1 cellular context compared by ENCODE assay signal in the genomic region with DNA sequence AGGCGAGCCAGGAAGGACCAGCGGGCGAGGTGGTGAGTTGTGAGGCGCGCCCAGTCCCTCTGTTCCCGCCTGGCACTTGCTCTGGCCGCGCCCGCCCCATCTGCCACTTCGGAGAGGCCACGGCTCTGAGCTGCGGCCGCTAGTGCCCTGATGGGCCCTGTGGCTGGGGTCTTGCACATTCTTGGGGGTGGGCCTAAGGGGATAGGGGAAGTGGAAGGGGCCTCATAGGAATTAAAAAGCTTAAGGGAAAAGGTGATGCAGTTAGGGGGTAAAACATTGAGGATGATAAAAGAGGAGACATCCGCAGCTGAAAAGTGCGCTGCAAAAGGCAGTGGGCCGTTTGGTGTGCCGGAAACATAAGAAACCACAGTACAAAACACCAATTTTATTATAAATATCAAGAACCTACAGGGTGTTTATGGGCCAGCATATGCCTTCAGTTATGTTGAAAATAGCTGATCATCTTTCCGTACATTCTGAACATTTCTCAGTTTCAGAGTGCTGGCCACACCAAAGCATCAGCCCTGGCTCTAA.
TF ChIP-seq lines count a peak whose summit lies in the region.

No MANE protein-coding gene starts in this region.

TF ChIP-seq in HepG2, 621 proteins besides CTCF, POLR2A, EP300 and RAD21 (continued from another document and continues in another):
- TF ChIP-seq, protein P1, sequence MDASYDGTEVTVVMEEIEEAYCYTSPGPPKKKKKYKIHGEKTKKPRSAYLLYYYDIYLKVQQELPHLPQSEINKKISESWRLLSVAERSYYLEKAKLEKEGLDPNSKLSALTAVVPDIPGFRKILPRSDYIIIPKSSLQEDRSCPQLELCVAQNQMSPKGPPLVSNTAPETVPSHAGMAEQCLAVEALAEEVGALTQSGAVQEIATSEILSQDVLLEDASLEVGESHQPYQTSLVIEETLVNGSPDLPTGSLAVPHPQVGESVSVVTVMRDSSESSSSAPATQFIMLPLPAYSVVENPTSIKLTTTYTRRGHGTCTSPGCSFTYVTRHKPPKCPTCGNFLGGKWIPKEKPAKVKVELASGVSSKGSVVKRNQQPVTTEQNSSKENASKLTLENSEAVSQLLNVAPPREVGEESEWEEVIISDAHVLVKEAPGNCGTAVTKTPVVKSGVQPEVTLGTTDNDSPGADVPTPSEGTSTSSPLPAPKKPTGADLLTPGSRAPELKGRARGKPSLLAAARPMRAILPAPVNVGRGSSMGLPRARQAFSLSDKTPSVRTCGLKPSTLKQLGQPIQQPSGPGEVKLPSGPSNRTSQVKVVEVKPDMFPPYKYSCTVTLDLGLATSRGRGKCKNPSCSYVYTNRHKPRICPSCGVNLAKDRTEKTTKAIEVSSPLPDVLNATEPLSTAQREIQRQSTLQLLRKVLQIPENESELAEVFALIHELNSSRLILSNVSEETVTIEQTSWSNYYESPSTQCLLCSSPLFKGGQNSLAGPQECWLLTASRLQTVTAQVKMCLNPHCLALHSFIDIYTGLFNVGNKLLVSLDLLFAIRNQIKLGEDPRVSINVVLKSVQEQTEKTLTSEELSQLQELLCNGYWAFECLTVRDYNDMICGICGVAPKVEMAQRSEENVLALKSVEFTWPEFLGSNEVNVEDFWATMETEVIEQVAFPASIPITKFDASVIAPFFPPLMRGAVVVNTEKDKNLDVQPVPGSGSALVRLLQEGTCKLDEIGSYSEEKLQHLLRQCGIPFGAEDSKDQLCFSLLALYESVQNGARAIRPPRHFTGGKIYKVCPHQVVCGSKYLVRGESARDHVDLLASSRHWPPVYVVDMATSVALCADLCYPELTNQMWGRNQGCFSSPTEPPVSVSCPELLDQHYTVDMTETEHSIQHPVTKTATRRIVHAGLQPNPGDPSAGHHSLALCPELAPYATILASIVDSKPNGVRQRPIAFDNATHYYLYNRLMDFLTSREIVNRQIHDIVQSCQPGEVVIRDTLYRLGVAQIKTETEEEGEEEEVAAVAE (CRISPR knock-in tag; IDR thresholded peaks at IDR 0.05; ENCODE audit: borderline replicate concordance), result 0 out of 2 replicates have a peak, but pooled peaks have one; percentile 14
- TF ChIP-seq ZNF615 (CRISPR knock-in tag; IDR thresholded peaks at IDR 0.05; ENCODE audit: borderline replicate concordance) (no peak), ZNF713 (CRISPR knock-in tag; IDR thresholded peaks at IDR 0.05) (no peak), RORA (CRISPR knock-in tag; IDR thresholded peaks at IDR 0.05) (no peak), CENPX (CRISPR knock-in tag; IDR thresholded peaks at IDR 0.05) (no peak), MTF2 (CRISPR knock-in tag; IDR thresholded peaks at IDR 0.05; ENCODE audit: borderline replicate concordance) (no peak), SALL2 (CRISPR knock-in tag; IDR thresholded peaks at IDR 0.05) (no peak), NR2F6 (IDR thresholded peaks at IDR 0.05) (no peak), NR2F6 (CRISPR knock-in tag; IDR thresholded peaks at IDR 0.05) (0 out of 2 replicates have a peak, but pooled peaks have one; percentile 4), ZBTB8A (CRISPR knock-in tag; IDR thresholded peaks at IDR 0.05; ENCODE audit: borderline replicate concordance, low read depth) (no peak), ZNF598 (CRISPR knock-in tag; IDR thresholded peaks at IDR 0.05; ENCODE audit: borderline replicate concordance) (0 out of 2 replicates have a peak, but pooled peaks have one; percentile 37), ZSCAN30 (CRISPR knock-in tag; IDR thresholded peaks at IDR 0.05) (no peak), TCF12 (IDR thresholded peaks at IDR 0.05) (no peak), TCF12 (CRISPR knock-in tag; IDR thresholded peaks at IDR 0.05) (no peak), CCAR2 (optimal IDR thresholded peaks at IDR 0.05; ENCODE audit: low read depth, low read length) (no peak), PPARG (CRISPR knock-in tag; conservative IDR thresholded peaks at IDR 0.05) (no peak), ZNF569 (CRISPR knock-in tag; IDR thresholded peaks at IDR 0.05; ENCODE audit: borderline replicate concordance) (no peak), FOXJ3 (CRISPR knock-in tag; IDR thresholded peaks at IDR 0.05; ENCODE audit: borderline replicate concordance) (no peak), HIVEP1 (CRISPR knock-in tag; IDR thresholded peaks at IDR 0.05) (no peak), ZNF703 (CRISPR knock-in tag; IDR thresholded peaks at IDR 0.05; ENCODE audit: borderline replicate concordance) (no peak), ZNF383 (CRISPR knock-in tag; IDR thresholded peaks at IDR 0.05; ENCODE audit: borderline replicate concordance) (no peak), ZSCAN20 (CRISPR knock-in tag; IDR thresholded peaks at IDR 0.05; ENCODE audit: borderline replicate concordance) (no peak), ZNF224 (CRISPR knock-in tag; IDR thresholded peaks at IDR 0.05) (no peak), HNRNPK (IDR thresholded peaks at IDR 0.05; ENCODE audit: low read depth, low read length, poor library complexity, severe bottlenecking) (peak; percentile 64), KLF13 (CRISPR knock-in tag; IDR thresholded peaks at IDR 0.05) (no peak), NCOA1 (CRISPR knock-in tag; IDR thresholded peaks at IDR 0.05) (no peak), SMARCE1 (IDR thresholded peaks at IDR 0.05; ENCODE audit: borderline replicate concordance) (no peak), TAF1 (CRISPR knock-in tag; IDR thresholded peaks at IDR 0.05) (0 out of 2 replicates have a peak, but pooled peaks have one; percentile 1), ZNF768 (CRISPR knock-in tag; IDR thresholded peaks at IDR 0.05) (0 out of 2 replicates have a peak, but pooled peaks have one; percentile 15)
- TF ChIP-seq, protein P2, sequence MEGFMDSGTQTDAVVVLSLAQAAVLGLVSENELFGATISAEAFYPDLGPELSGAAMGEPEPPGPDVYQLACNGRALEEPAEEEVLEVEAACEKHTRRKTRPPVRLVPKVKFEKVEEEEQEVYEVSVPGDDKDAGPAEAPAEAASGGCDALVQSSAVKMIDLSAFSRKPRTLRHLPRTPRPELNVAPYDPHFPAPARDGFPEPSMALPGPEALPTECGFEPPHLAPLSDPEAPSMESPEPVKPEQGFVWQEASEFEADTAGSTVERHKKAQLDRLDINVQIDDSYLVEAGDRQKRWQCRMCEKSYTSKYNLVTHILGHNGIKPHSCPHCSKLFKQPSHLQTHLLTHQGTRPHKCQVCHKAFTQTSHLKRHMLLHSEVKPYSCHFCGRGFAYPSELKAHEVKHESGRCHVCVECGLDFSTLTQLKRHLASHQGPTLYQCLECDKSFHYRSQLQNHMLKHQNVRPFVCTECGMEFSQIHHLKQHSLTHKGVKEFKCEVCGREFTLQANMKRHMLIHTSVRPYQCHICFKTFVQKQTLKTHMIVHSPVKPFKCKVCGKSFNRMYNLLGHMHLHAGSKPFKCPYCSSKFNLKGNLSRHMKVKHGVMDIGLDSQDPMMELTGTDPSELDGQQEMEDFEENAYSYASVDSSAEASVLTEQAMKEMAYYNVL (CRISPR knock-in tag; IDR thresholded peaks at IDR 0.05; ENCODE audit: borderline replicate concordance), result no peak
- TF ChIP-seq, protein P3, sequence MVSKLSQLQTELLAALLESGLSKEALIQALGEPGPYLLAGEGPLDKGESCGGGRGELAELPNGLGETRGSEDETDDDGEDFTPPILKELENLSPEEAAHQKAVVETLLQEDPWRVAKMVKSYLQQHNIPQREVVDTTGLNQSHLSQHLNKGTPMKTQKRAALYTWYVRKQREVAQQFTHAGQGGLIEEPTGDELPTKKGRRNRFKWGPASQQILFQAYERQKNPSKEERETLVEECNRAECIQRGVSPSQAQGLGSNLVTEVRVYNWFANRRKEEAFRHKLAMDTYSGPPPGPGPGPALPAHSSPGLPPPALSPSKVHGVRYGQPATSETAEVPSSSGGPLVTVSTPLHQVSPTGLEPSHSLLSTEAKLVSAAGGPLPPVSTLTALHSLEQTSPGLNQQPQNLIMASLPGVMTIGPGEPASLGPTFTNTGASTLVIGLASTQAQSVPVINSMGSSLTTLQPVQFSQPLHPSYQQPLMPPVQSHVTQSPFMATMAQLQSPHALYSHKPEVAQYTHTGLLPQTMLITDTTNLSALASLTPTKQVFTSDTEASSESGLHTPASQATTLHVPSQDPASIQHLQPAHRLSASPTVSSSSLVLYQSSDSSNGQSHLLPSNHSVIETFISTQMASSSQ (IDR thresholded peaks at IDR 0.05; ENCODE audit: low read depth), result no peak
- TF ChIP-seq, protein P3 (CRISPR knock-in tag; IDR thresholded peaks at IDR 0.05; ENCODE audit: borderline replicate concordance), result no peak
- TF ChIP-seq, protein P4, sequence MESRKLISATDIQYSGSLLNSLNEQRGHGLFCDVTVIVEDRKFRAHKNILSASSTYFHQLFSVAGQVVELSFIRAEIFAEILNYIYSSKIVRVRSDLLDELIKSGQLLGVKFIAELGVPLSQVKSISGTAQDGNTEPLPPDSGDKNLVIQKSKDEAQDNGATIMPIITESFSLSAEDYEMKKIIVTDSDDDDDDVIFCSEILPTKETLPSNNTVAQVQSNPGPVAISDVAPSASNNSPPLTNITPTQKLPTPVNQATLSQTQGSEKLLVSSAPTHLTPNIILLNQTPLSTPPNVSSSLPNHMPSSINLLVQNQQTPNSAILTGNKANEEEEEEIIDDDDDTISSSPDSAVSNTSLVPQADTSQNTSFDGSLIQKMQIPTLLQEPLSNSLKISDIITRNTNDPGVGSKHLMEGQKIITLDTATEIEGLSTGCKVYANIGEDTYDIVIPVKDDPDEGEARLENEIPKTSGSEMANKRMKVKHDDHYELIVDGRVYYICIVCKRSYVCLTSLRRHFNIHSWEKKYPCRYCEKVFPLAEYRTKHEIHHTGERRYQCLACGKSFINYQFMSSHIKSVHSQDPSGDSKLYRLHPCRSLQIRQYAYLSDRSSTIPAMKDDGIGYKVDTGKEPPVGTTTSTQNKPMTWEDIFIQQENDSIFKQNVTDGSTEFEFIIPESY (CRISPR knock-in tag; IDR thresholded peaks at IDR 0.05), result 0 out of 2 replicates have a peak, but pooled peaks have one; percentile 13
- TF ChIP-seq, protein P5, sequence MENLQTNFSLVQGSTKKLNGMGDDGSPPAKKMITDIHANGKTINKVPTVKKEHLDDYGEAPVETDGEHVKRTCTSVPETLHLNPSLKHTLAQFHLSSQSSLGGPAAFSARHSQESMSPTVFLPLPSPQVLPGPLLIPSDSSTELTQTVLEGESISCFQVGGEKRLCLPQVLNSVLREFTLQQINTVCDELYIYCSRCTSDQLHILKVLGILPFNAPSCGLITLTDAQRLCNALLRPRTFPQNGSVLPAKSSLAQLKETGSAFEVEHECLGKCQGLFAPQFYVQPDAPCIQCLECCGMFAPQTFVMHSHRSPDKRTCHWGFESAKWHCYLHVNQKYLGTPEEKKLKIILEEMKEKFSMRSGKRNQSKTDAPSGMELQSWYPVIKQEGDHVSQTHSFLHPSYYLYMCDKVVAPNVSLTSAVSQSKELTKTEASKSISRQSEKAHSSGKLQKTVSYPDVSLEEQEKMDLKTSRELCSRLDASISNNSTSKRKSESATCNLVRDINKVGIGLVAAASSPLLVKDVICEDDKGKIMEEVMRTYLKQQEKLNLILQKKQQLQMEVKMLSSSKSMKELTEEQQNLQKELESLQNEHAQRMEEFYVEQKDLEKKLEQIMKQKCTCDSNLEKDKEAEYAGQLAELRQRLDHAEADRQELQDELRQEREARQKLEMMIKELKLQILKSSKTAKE (CRISPR knock-in tag; IDR thresholded peaks at IDR 0.05; ENCODE audit: borderline replicate concordance), result no peak
- TF ChIP-seq, protein P6, sequence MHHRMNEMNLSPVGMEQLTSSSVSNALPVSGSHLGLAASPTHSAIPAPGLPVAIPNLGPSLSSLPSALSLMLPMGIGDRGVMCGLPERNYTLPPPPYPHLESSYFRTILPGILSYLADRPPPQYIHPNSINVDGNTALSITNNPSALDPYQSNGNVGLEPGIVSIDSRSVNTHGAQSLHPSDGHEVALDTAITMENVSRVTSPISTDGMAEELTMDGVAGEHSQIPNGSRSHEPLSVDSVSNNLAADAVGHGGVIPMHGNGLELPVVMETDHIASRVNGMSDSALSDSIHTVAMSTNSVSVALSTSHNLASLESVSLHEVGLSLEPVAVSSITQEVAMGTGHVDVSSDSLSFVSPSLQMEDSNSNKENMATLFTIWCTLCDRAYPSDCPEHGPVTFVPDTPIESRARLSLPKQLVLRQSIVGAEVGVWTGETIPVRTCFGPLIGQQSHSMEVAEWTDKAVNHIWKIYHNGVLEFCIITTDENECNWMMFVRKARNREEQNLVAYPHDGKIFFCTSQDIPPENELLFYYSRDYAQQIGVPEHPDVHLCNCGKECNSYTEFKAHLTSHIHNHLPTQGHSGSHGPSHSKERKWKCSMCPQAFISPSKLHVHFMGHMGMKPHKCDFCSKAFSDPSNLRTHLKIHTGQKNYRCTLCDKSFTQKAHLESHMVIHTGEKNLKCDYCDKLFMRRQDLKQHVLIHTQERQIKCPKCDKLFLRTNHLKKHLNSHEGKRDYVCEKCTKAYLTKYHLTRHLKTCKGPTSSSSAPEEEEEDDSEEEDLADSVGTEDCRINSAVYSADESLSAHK (CRISPR knock-in tag; IDR thresholded peaks at IDR 0.05; ENCODE audit: borderline replicate concordance), result no peak
- TF ChIP-seq, protein P7, sequence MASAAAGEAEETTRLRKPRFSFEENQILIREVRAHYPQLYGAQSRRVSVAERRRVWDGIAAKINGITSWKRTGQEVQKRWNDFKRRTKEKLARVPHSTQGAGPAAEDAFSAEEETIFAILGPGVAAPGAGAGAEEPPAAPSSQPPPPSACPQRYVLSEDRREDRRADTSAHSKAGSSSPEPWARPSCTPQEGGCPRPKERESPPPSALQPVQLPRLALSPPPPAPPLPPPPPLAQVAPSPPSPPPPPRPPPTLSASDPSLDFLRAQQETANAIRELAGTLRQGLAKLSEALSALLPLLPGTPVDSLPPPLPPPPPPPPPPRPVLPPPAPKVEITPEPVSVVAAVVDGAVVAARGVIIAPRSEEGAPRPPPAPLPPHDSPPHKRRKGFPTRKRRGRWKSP (CRISPR knock-in tag; IDR thresholded peaks at IDR 0.05), result peak; percentile 61; the same call in 1 of the 2 replicates
- TF ChIP-seq, protein P8, sequence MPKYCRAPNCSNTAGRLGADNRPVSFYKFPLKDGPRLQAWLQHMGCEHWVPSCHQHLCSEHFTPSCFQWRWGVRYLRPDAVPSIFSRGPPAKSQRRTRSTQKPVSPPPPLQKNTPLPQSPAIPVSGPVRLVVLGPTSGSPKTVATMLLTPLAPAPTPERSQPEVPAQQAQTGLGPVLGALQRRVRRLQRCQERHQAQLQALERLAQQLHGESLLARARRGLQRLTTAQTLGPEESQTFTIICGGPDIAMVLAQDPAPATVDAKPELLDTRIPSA (CRISPR knock-in tag; IDR thresholded peaks at IDR 0.05; ENCODE audit: borderline replicate concordance), result no peak
- TF ChIP-seq, protein P9, sequence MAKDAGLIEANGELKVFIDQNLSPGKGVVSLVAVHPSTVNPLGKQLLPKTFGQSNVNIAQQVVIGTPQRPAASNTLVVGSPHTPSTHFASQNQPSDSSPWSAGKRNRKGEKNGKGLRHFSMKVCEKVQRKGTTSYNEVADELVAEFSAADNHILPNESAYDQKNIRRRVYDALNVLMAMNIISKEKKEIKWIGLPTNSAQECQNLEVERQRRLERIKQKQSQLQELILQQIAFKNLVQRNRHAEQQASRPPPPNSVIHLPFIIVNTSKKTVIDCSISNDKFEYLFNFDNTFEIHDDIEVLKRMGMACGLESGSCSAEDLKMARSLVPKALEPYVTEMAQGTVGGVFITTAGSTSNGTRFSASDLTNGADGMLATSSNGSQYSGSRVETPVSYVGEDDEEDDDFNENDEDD (CRISPR knock-in tag; IDR thresholded peaks at IDR 0.05; ENCODE audit: borderline replicate concordance), result no peak
